10 cellular contexts compared by ENCODE assay signal in genomic region chr20:39676857-39677351, GRCh38.
DNase-seq lines count a peak whose midpoint lies in the region; FAIRE-seq and TF ChIP-seq lines count a peak whose summit lies in the region.
"Had no signal": no experiment of that assay in that cellular context is flagged by ENCODE, and none has a peak within 500 bp of the region (broad histone marks: within the 10 kb centered on the region; RNA-seq: fewer than 3 reads in every experiment).

No MANE protein-coding gene starts in this region.

- peak overlapping the region; percentile 2 to 71 for H3K27ac ChIP-seq in mucosa of rectum (ENCODE audit: low read depth in 2 of 2, low read length in 2 of 2)
- H3K27ac ChIP-seq: uterus had no signal

- in situ Hi-C loops in astrocyte of the spinal cord (cut with HindIII; ENCODE audit: low sequenced_read_pairs) = no loop called here

- H3K4me1 ChIP-seq in mucosa of rectum (ENCODE audit: control insufficient read depth in 2 of 2, insufficient read depth in 2 of 2, low read length in 2 of 2) = peaks cover 11 to 12% of the 10 kb centered on the region in 2 donors
- H3K4me1 ChIP-seq: uterus had no signal

- peak; percentile 4 for TF ChIP-seq CTCF in D721Med (IDR thresholded peaks at IDR 0.05; ENCODE audit: insufficient read depth, missing control alignments)
- peak; percentile 18 for TF ChIP-seq CTCF in astrocyte of the spinal cord (IDR thresholded peaks at IDR 0.05; ENCODE audit: low read depth, low read length)

- no peak overlapping the region for H3K9ac ChIP-seq in mucosa of rectum (ENCODE audit: low read depth in 1 of 2, low read length in 2 of 2)

- DNase-seq in D721Med (ENCODE audit: insufficient read length, low spot score) = no peak
- peak; percentile 5 for DNase-seq in HT1080 (ENCODE audit: low read depth)
- DNase-seq in astrocyte of the spinal cord (ENCODE audit: low read depth, low spot score) = peak; percentile 13
- DNase-seq in NCI-H2081 (lab: John Stamatoyannopoulos, UW) = no peak
- no peak for DNase-seq in NCI-H1930 (lab: John Stamatoyannopoulos, UW)
- no peak for DNase-seq in HuH-7.5 (ENCODE audit: low spot score)
- DNase-seq in stimulated activated naive CD4-positive, alpha-beta T cell (lab: John Stamatoyannopoulos, UW) = no peak
- DNase-seq: activated CD4-positive, alpha-beta T cell treated with anti-CD3 and anti-CD28 coated beads for 1 hour; uterus had no signal

- H3K9me3 ChIP-seq in mucosa of rectum (ENCODE audit: control insufficient read depth in 2 of 2, low read length in 2 of 2) = no peaks in the 10 kb centered on the region
- H3K9me3 ChIP-seq: uterus had no signal

- no peaks in the 10 kb centered on the region for H3K27me3 ChIP-seq in mucosa of rectum (ENCODE audit: control insufficient read depth in 2 of 2, insufficient read depth in 2 of 2, low read length in 2 of 2)
- H3K27me3 ChIP-seq: uterus had no signal

- no peak for FAIRE-seq in D721Med (lab: Jason Lieb, UNC)

- no peaks in the 10 kb centered on the region for H3K36me3 ChIP-seq in mucosa of rectum (ENCODE audit: control insufficient read depth in 2 of 2, insufficient read depth in 2 of 2, low read length in 2 of 2)
- H3K36me3 ChIP-seq: uterus had no signal

- H3K4me3 ChIP-seq in astrocyte of the spinal cord (ENCODE audit: low read depth, low read length) (no peak overlapping the region), mucosa of rectum (ENCODE audit: low read length in 2 of 2) (no peak overlapping the region)
- H3K4me3 ChIP-seq: uterus had no signal

Comparison
In these comparisons a context has a peak if more than half of its experiments do, and no peak if none do; other contexts are left out.
1. DNase-seq: peak in HT1080 (single experiment) and astrocyte of the spinal cord (single experiment); none in D721Med (single experiment), NCI-H2081 (0 of 2), NCI-H1930 (0 of 2), HuH-7.5 (single experiment) and stimulated activated naive CD4-positive, alpha-beta T cell (0 of 6).